ENCODE assay signal across 29 cellular contexts in genomic region chr10:123227706-123228105, GRCh38.
"Had no signal": no experiment of that assay in that cellular context is flagged by ENCODE, and none has a peak within 500 bp of the region (broad histone marks: within the 10 kb centered on the region; RNA-seq: fewer than 3 reads in every experiment).

No MANE protein-coding gene starts in this region.

- DNase-seq: activated CD4-positive, alpha-beta T cell treated with anti-CD3 and anti-CD28 coated beads for 48 hours; activated CD4-positive, alpha-beta T cell treated with anti-CD3 and anti-CD28 coated beads, Interleukin-2, amount 50 U/mL, for 48 hours; activated CD8-positive, alpha-beta memory T cell treated with anti-CD3 and anti-CD28 coated beads, Interleukin-2, amount 50 U/mL, for 48 hours; activated gamma-delta T cell treated with Interleukin-2 at 50 U/mL for 16 hours; activated naive CD4-positive, alpha-beta T cell treated with anti-CD3 and anti-CD28 coated beads, Interleukin-2, amount 50 U/mL, for 16 hours; activated T-cell treated with anti-CD3 and anti-CD28 coated beads, Interleukin-2, amount 50 U/mL, for 24 hours; amniotic stem cell; brain microvascular endothelial cell; caudate nucleus; endodermal cell; gastrocnemius medialis; glutamatergic neuron; left ventricle myocardium inferior; mucosa of descending colon; posterior cingulate gyrus; right cardiac atrium; stimulated activated CD4-positive, alpha-beta T cell treated with anti-CD3 and anti-CD28 coated beads, Interleukin-4, amount 100 ng/mL, for 1 hour; T-helper 9 cell; WERI-Rb-1 had no signal

- H3K4me3 ChIP-seq: gastrocnemius medialis, left ventricle myocardium inferior, lung, mucosa of descending colon, thoracic aorta had no signal

- H3K27ac Mint-ChIP-seq: activated T-cell treated with anti-CD3 and anti-CD28 coated beads, Interleukin-2, amount 50 U/mL, for 24 hours; endodermal cell; nephron; stimulated activated effector memory CD8-positive, alpha-beta T cell treated with anti-CD3 and anti-CD28 coated beads, Interleukin-12 subunit alpha, Interleukin-12 subunit beta, amount 100 ng/mL, for 72 hours; stimulated activated naive CD8-positive, alpha-beta T cell treated with anti-CD3 and anti-CD28 coated beads, Interleukin-15, Interleukin-2, amounts not matched to agents 100 ng/mL and 50 ng/mL, for 24 hours had no signal

- H3K27me3 Mint-ChIP-seq: activated T-cell treated with anti-CD3 and anti-CD28 coated beads, Interleukin-2, amount 50 U/mL, for 24 hours; stimulated activated naive CD8-positive, alpha-beta T cell treated with anti-CD3 and anti-CD28 coated beads, Interleukin-15, Interleukin-2, amounts not matched to agents 100 ng/mL and 50 ng/mL, for 24 hours had no signal

- H3K4me1 Mint-ChIP-seq: nephron had no signal

- H3K36me3 ChIP-seq: brain microvascular endothelial cell, gastrocnemius medialis, WERI-Rb-1 had no signal

- ATAC-seq: activated CD4-positive, CD25-positive, alpha-beta regulatory T cell treated with anti-CD3 and anti-CD28 coated beads, Interleukin-2, amount 50 U/mL, for 24 hours; gastrocnemius medialis; mucosa of descending colon; right cardiac atrium; stimulated activated effector memory CD8-positive, alpha-beta T cell treated with anti-CD3 and anti-CD28 coated beads, Interleukin-12 subunit alpha, Interleukin-12 subunit beta, amount 100 ng/mL, for 72 hours had no signal

- H3K27me3 ChIP-seq: brain microvascular endothelial cell, gastrocnemius medialis had no signal

- H3K4me3 Mint-ChIP-seq: activated T-cell treated with anti-CD3 and anti-CD28 coated beads, Interleukin-2, amount 50 U/mL, for 24 hours; endodermal cell; nephron; stimulated activated effector memory CD8-positive, alpha-beta T cell treated with anti-CD3 and anti-CD28 coated beads, Interleukin-12 subunit alpha, Interleukin-12 subunit beta, amount 100 ng/mL, for 72 hours; stimulated activated naive CD8-positive, alpha-beta T cell treated with anti-CD3 and anti-CD28 coated beads, Interleukin-15, Interleukin-2, amounts not matched to agents 100 ng/mL and 50 ng/mL, for 24 hours had no signal

- H3K9me3 ChIP-seq: gastrocnemius medialis, mucosa of descending colon, thoracic aorta had no signal

- FAIRE-seq: astrocyte, islet of Langerhans, TTC549, urothelium cell line had no signal
